9 cellular contexts compared by ENCODE assay signal in the genomic region with DNA sequence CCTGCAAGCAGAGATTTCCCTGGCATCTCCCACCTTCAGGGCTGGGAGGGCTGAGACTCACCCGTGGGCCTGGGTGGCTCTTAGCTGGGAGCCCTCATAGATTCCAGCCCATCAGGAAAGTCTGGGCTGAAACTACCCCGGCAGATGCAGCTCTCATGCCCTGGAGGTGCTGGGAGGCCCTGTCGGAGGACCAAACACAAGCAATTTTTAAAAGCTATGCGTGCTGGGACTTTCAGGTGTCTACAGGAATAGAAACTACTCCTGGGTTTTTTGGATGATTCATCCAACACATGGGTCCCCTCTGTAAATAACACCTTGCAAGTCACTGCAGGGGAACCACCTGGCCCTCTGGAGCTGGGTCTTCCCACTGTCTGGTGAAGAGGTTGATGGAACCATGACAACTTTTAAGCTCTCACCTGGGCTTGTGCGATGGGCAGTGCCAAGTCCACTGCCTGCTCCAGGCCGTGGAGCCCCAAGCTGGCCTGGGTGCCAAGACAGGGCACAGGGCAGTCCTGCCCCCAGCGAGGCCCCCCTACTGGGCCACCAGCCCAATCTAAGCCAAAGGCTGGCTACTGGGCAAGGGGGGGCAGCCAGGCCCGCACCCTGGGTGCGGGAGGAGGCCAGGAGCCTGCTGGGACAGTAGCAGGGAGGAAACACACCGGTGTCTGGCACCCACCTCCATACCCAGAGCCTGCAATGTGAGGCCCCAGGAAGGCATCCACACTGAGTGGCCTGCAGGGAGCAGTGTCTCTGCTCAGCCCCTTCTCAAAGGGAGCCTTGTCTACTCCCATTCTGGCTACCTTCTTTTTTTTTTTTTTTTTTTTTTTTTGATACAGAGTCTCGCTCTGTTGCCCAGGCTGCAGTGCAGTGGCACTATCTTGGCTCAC. TPM values are rescaled to one million over a fixed set of nuclear protein-coding genes. Genes with fewer than 3 reads are reported as not detected.
DNase-seq lines count a peak whose midpoint lies in the region; ATAC-seq and TF ChIP-seq lines count a peak whose summit lies in the region.
"Had no signal": no experiment of that assay in that cellular context is flagged by ENCODE, and none has a peak within 500 bp of the region (broad histone marks: within the 10 kb centered on the region; RNA-seq: fewer than 3 reads in every experiment).

No MANE protein-coding gene starts in this region.

- peaks cover 46% of the 10 kb centered on the region for H3K4me1 Mint-ChIP-seq in activated T-cell treated with anti-CD3 and anti-CD28 coated beads, Interleukin-2, amount 50 U/mL, for 4 hours (ENCODE audit: low read depth)

- no peak for TF ChIP-seq CTCF in breast epithelium (IDR thresholded peaks at IDR 0.05)

- H3K4me1 ChIP-seq in breast epithelium = no peaks in the 10 kb centered on the region

- no peaks in the 10 kb centered on the region for H3K9me3 ChIP-seq in breast epithelium
- H3K9me3 ChIP-seq: SJSA1 had no signal

- no peak for TF ChIP-seq POLR2A in breast epithelium (IDR thresholded peaks at IDR 0.05)

- intact Hi-C loops in breast epithelium (cut with DNase I; ENCODE audit: low total_unique reads) = no loop called here

- H3K27me3 Mint-ChIP-seq in activated T-cell treated with anti-CD3 and anti-CD28 coated beads, Interleukin-2, amount 50 U/mL, for 4 hours (ENCODE audit: low read depth) = peaks cover 7% of the 10 kb centered on the region

- no peaks in the 10 kb centered on the region for H3K27me3 ChIP-seq in breast epithelium
- H3K27me3 ChIP-seq: SJSA1 had no signal

- H3K36me3 Mint-ChIP-seq in activated T-cell treated with anti-CD3 and anti-CD28 coated beads, Interleukin-2, amount 50 U/mL, for 4 hours (ENCODE audit: insufficient read depth) = no peaks in the 10 kb centered on the region

- DNase-seq in DMS53 (lab: John Stamatoyannopoulos, UW) (peak; percentile 20), DMS53 treated with DMSO at 0.1 percent for 48 hours (lab: John Stamatoyannopoulos, UW; ENCODE audit: unreplicated experiment) (no peak), breast epithelium (ENCODE audit: low spot score in 2 of 2) (no peak), 8988T (no peak), CD1c-positive myeloid dendritic cell (ENCODE audit: extremely low spot score) (no peak)
- DNase-seq in activated T-cell treated with anti-CD3 and anti-CD28 coated beads, Interleukin-2, amount 50 U/mL, for 4 hours = no peak
- peak; percentile 62 for DNase-seq in stimulated activated CD4-positive, alpha-beta T cell treated with anti-CD3 and anti-CD28 coated beads, Interleukin-2, amount 100 ng/mL, for 24 hours

- peak; percentile 42 for ATAC-seq in HG02981 (IDR thresholded peaks at IDR 0.05; ENCODE audit: unreplicated experiment)
- peak; percentile 64 to 66 for ATAC-seq in activated T-cell treated with anti-CD3 and anti-CD28 coated beads, Interleukin-2, amount 50 U/mL, for 4 hours

- H3K9me3 Mint-ChIP-seq in activated T-cell treated with anti-CD3 and anti-CD28 coated beads, Interleukin-2, amount 50 U/mL, for 4 hours = no peaks in the 10 kb centered on the region

- no peak overlapping the region for H3K27ac ChIP-seq in breast epithelium
- H3K27ac ChIP-seq: SJSA1 had no signal

- H3K36me3 ChIP-seq in breast epithelium = no peaks in the 10 kb centered on the region
- H3K36me3 ChIP-seq: SJSA1 had no signal

- H3K4me3 Mint-ChIP-seq in activated T-cell treated with anti-CD3 and anti-CD28 coated beads, Interleukin-2, amount 50 U/mL, for 4 hours = no peak overlapping the region

- no peak overlapping the region for H3K4me3 ChIP-seq in breast epithelium
- H3K4me3 ChIP-seq: SJSA1 had no signal

RNA-seq across cellular contexts. Expression of a gene that starts 1.1 kb away (rescaled TPM):
- 1 to 10 TPM; 1.2 to 1.6 (median 1.5) TPM for total RNA-seq in activated T-cell treated with anti-CD3 and anti-CD28 coated beads, Interleukin-2, amount 50 U/mL, for 4 hours
- total RNA-seq in breast epithelium = under 1 TPM in 2 of 3 donors, not detected in 1; 0.16 to 0.44 TPM

Comparison
In these comparisons a context has a peak if more than half of its experiments do, and no peak if none do; other contexts are left out.
1. DNase-seq: peak in DMS53 (single experiment) and stimulated activated CD4-positive, alpha-beta T cell treated with anti-CD3 and anti-CD28 coated beads, Interleukin-2, amount 100 ng/mL, for 24 hours (2 of 2); none in DMS53 treated with DMSO at 0.1 percent for 48 hours (single experiment), activated T-cell treated with anti-CD3 and anti-CD28 coated beads, Interleukin-2, amount 50 U/mL, for 4 hours (single experiment), breast epithelium (0 of 2), 8988T (single experiment) and CD1c-positive myeloid dendritic cell (single experiment).